8 cellular contexts compared by ENCODE assay signal in genomic region chr7:127653396-127653795, GRCh38. TPM values are rescaled to one million over a fixed set of nuclear protein-coding genes. Genes with fewer than 3 reads are reported as not detected.
DNase-seq lines count a peak whose midpoint lies in the region; ATAC-seq and TF ChIP-seq lines count a peak whose summit lies in the region.
"Had no signal": no experiment of that assay in that cellular context is flagged by ENCODE, and none has a peak within 500 bp of the region (broad histone marks: within the 10 kb centered on the region; RNA-seq: fewer than 3 reads in every experiment).

No MANE protein-coding gene starts in this region.

- ATAC-seq in stimulated activated effector memory CD8-positive, alpha-beta T cell treated with anti-CD3 and anti-CD28 coated beads, Interleukin-12 subunit alpha, Interleukin-12 subunit beta, amount 100 ng/mL, for 72 hours, result no peak
- ATAC-seq in GM21737 (IDR thresholded peaks at IDR 0.05; ENCODE audit: unreplicated experiment), result no peak

- H3K4me3 ChIP-seq in GM06990 (replicated peaks; ENCODE audit: low read depth, low read length) (peak overlapping the region; percentile 99), NB4 (ENCODE audit: low read depth, low read length) (peak overlapping the region; percentile 92)
- H3K4me3 ChIP-seq in effector memory CD4-positive, alpha-beta T cell (ENCODE audit: insufficient read depth, low read depth, low read length, poor library complexity, severe bottlenecking), result peak overlapping the region; percentile 87

- peaks cover 13% of the 10 kb centered on the region for H3K4me1 ChIP-seq in effector memory CD4-positive, alpha-beta T cell (ENCODE audit: control insufficient read depth, insufficient read depth, low read length, poor library complexity, severe bottlenecking)

- TF ChIP-seq CTCF in GM06990 (IDR thresholded peaks at IDR 0.05; ENCODE audit: insufficient read depth, low read length, poor library complexity, severe bottlenecking) (no peak), NB4 (IDR thresholded peaks at IDR 0.05; ENCODE audit: low read depth, low read length) (no peak), osteocyte (IDR thresholded peaks at IDR 0.05) (no peak)

- DNase-seq in GM06990 (ENCODE audit: extremely low read depth, insufficient read length) (no peak), NB4 (ENCODE audit: low read depth) (no peak), osteocyte (ENCODE audit: extremely low spot score, unreplicated experiment) (no peak)
- DNase-seq in effector memory CD4-positive, alpha-beta T cell, result no peak
- DNase-seq in activated CD8-positive, alpha-beta memory T cell treated with anti-CD3 and anti-CD28 coated beads, Interleukin-2, amount 50 U/mL, for 4 hours, result no peak
- DNase-seq in stimulated activated effector memory CD8-positive, alpha-beta T cell treated with anti-CD3 and anti-CD28 coated beads, Interleukin-12 subunit alpha, Interleukin-12 subunit beta, amount 100 ng/mL, for 72 hours (ENCODE audit: low spot score in 2 of 2), result no peak
- DNase-seq: dorsolateral prefrontal cortex had no signal

- H3K9me3 Mint-ChIP-seq in osteocyte (ENCODE audit: unreplicated experiment), result no peaks in the 10 kb centered on the region
- H3K9me3 Mint-ChIP-seq in stimulated activated effector memory CD8-positive, alpha-beta T cell treated with anti-CD3 and anti-CD28 coated beads, Interleukin-12 subunit alpha, Interleukin-12 subunit beta, amount 100 ng/mL, for 72 hours, result no peaks in the 10 kb centered on the region

- peak overlapping the region; percentile 99 for H3K27ac Mint-ChIP-seq in osteocyte (ENCODE audit: unreplicated experiment)
- H3K27ac Mint-ChIP-seq in stimulated activated effector memory CD8-positive, alpha-beta T cell treated with anti-CD3 and anti-CD28 coated beads, Interleukin-12 subunit alpha, Interleukin-12 subunit beta, amount 100 ng/mL, for 72 hours, result no peak overlapping the region

- H3K36me3 Mint-ChIP-seq in osteocyte (ENCODE audit: unreplicated experiment), result peaks cover 4% of the 10 kb centered on the region
- H3K36me3 Mint-ChIP-seq in stimulated activated effector memory CD8-positive, alpha-beta T cell treated with anti-CD3 and anti-CD28 coated beads, Interleukin-12 subunit alpha, Interleukin-12 subunit beta, amount 100 ng/mL, for 72 hours, result peaks cover 65% of the 10 kb centered on the region

- H3K36me3 ChIP-seq in GM06990 (ENCODE audit: control insufficient read depth, insufficient read depth, low read length), result peaks cover 8% of the 10 kb centered on the region
- H3K36me3 ChIP-seq in effector memory CD4-positive, alpha-beta T cell (ENCODE audit: control insufficient read depth, insufficient read depth, low read length), result no peaks in the 10 kb centered on the region

- no peak overlapping the region for H3K4me3 Mint-ChIP-seq in osteocyte (ENCODE audit: unreplicated experiment)
- no peak overlapping the region for H3K4me3 Mint-ChIP-seq in stimulated activated effector memory CD8-positive, alpha-beta T cell treated with anti-CD3 and anti-CD28 coated beads, Interleukin-12 subunit alpha, Interleukin-12 subunit beta, amount 100 ng/mL, for 72 hours

- H3K9me3 ChIP-seq in effector memory CD4-positive, alpha-beta T cell (ENCODE audit: control insufficient read depth, low read length), result no peaks in the 10 kb centered on the region

- no peak overlapping the region for H3K27ac ChIP-seq in effector memory CD4-positive, alpha-beta T cell (ENCODE audit: insufficient read depth, low read length, poor library complexity, severe bottlenecking)

- no peaks in the 10 kb centered on the region for H3K27me3 Mint-ChIP-seq in osteocyte (ENCODE audit: unreplicated experiment)

- H3K27me3 ChIP-seq in GM06990 (replicated peaks; ENCODE audit: control insufficient read depth, insufficient read depth, low read length), result no peaks in the 10 kb centered on the region
- H3K27me3 ChIP-seq in effector memory CD4-positive, alpha-beta T cell (replicated peaks; ENCODE audit: control insufficient read depth, insufficient read depth, low read length, poor library complexity, severe bottlenecking), result no peaks in the 10 kb centered on the region
- H3K27me3 ChIP-seq: dorsolateral prefrontal cortex had no signal

- TF ChIP-seq POLR2A in NB4 (IDR thresholded peaks at IDR 0.05; ENCODE audit: extremely low read depth, insufficient read length), result no peak

- peaks cover 45% of the 10 kb centered on the region for H3K4me1 Mint-ChIP-seq in osteocyte (ENCODE audit: unreplicated experiment)
- H3K4me1 Mint-ChIP-seq in stimulated activated effector memory CD8-positive, alpha-beta T cell treated with anti-CD3 and anti-CD28 coated beads, Interleukin-12 subunit alpha, Interleukin-12 subunit beta, amount 100 ng/mL, for 72 hours, result peaks cover 55% of the 10 kb centered on the region

RNA-seq across cellular contexts. Expression of gene SND1, which starts 1.4 kb away (rescaled TPM):
- 227 and 229 TPM in 2 replicates for total RNA-seq in osteocyte

RNA-seq across cellular contexts. Expression of gene PAX4, which starts 35.5 kb away (rescaled TPM):
- total RNA-seq in osteocyte, result not detected in 2 replicates

RNA-seq across cellular contexts. Expression of gene FSCN3, which starts 59.9 kb away (rescaled TPM):
- 0.91 and 1.2 TPM in 2 replicates for total RNA-seq in osteocyte
